In genomic region chr4:110634320-110635154, GRCh38 we compare ENCODE assay signal across 3 cellular contexts.
TF ChIP-seq lines count a peak whose summit lies in the region.

No MANE protein-coding gene starts in this region.

TF ChIP-seq in GM23338, 12 proteins besides CTCF, POLR2A, EP300 and RAD21:
- TF ChIP-seq ZNF462 (CRISPR knock-in tag; IDR thresholded peaks at IDR 0.05): no peak
- TF ChIP-seq EZH2 (IDR thresholded peaks at IDR 0.05; ENCODE audit: low read depth, unreplicated experiment): peak; percentile 54
- TF ChIP-seq ZNF331 (CRISPR knock-in tag; IDR thresholded peaks at IDR 0.05; ENCODE audit: low read depth): no peak

TF ChIP-seq in WTC11, 78 proteins besides CTCF, POLR2A, EP300 and RAD21:
- TF ChIP-seq ATF1 (CRISPR knock-in tag; IDR thresholded peaks at IDR 0.05) (no peak), PREB (CRISPR knock-in tag; IDR thresholded peaks at IDR 0.05; ENCODE audit: borderline replicate concordance) (no peak), JAZF1 (CRISPR knock-in tag; IDR thresholded peaks at IDR 0.05) (no peak), ATF6 (CRISPR knock-in tag; IDR thresholded peaks at IDR 0.05) (no peak), SOX15 (CRISPR knock-in tag; IDR thresholded peaks at IDR 0.05) (no peak), MLX (CRISPR knock-in tag; IDR thresholded peaks at IDR 0.05) (no peak), GTF2I (CRISPR knock-in tag; conservative IDR thresholded peaks at IDR 0.05) (no peak), IRF2 (CRISPR knock-in tag; IDR thresholded peaks at IDR 0.05; ENCODE audit: borderline replicate concordance, low read depth) (no peak), NFATC4 (CRISPR knock-in tag; IDR thresholded peaks at IDR 0.05) (no peak), NFYB (CRISPR knock-in tag; conservative IDR thresholded peaks at IDR 0.05; ENCODE audit: low read depth) (no peak), CREB1 (CRISPR knock-in tag; IDR thresholded peaks at IDR 0.05) (no peak), ELF4 (CRISPR knock-in tag; IDR thresholded peaks at IDR 0.05; ENCODE audit: low read depth) (no peak), ATF2 (CRISPR knock-in tag; IDR thresholded peaks at IDR 0.05; ENCODE audit: borderline replicate concordance, low read depth) (no peak)
- TF ChIP-seq, protein P1, sequence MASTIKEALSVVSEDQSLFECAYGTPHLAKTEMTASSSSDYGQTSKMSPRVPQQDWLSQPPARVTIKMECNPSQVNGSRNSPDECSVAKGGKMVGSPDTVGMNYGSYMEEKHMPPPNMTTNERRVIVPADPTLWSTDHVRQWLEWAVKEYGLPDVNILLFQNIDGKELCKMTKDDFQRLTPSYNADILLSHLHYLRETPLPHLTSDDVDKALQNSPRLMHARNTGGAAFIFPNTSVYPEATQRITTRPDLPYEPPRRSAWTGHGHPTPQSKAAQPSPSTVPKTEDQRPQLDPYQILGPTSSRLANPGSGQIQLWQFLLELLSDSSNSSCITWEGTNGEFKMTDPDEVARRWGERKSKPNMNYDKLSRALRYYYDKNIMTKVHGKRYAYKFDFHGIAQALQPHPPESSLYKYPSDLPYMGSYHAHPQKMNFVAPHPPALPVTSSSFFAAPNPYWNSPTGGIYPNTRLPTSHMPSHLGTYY (CRISPR knock-in tag; IDR thresholded peaks at IDR 0.05): no peak
- TF ChIP-seq, protein P2, sequence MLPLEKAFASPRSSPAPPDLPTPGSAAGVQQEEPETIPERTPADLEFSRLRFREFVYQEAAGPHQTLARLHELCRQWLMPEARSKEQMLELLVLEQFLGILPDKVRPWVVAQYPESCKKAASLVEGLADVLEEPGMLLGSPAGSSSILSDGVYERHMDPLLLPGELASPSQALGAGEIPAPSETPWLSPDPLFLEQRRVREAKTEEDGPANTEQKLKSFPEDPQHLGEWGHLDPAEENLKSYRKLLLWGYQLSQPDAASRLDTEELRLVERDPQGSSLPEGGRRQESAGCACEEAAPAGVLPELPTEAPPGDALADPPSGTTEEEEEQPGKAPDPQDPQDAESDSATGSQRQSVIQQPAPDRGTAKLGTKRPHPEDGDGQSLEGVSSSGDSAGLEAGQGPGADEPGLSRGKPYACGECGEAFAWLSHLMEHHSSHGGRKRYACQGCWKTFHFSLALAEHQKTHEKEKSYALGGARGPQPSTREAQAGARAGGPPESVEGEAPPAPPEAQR (CRISPR knock-in tag; IDR thresholded peaks at IDR 0.05): no peak

TF ChIP-seq in HepG2, 621 proteins besides CTCF, POLR2A, EP300 and RAD21:
- TF ChIP-seq ZEB1 (IDR thresholded peaks at IDR 0.05; ENCODE audit: insufficient replicate concordance, low read depth) (no peak), NR2F1 (CRISPR knock-in tag; IDR thresholded peaks at IDR 0.05) (no peak), ZNF674 (CRISPR knock-in tag; IDR thresholded peaks at IDR 0.05; ENCODE audit: low read depth) (no peak), TOPORS (CRISPR knock-in tag; IDR thresholded peaks at IDR 0.05) (no peak), ZNF883 (CRISPR knock-in tag; IDR thresholded peaks at IDR 0.05; ENCODE audit: not compliant biosample characterization) (no peak), RFX3 (CRISPR knock-in tag; IDR thresholded peaks at IDR 0.05) (no peak), SALL1 (CRISPR knock-in tag; IDR thresholded peaks at IDR 0.05) (no peak), KAT2B (IDR thresholded peaks at IDR 0.05; ENCODE audit: borderline replicate concordance, low read depth, low read length) (no peak), ARNT2 (CRISPR knock-in tag; IDR thresholded peaks at IDR 0.05; ENCODE audit: low read depth) (no peak), ZBTB20 (CRISPR knock-in tag; IDR thresholded peaks at IDR 0.05; ENCODE audit: borderline replicate concordance, low read depth) (no peak), ZHX1 (CRISPR knock-in tag; IDR thresholded peaks at IDR 0.05; ENCODE audit: low read depth) (no peak), PATZ1 (CRISPR knock-in tag; IDR thresholded peaks at IDR 0.05) (no peak), ZNF746 (CRISPR knock-in tag; IDR thresholded peaks at IDR 0.05) (no peak)
- TF ChIP-seq, protein P3, sequence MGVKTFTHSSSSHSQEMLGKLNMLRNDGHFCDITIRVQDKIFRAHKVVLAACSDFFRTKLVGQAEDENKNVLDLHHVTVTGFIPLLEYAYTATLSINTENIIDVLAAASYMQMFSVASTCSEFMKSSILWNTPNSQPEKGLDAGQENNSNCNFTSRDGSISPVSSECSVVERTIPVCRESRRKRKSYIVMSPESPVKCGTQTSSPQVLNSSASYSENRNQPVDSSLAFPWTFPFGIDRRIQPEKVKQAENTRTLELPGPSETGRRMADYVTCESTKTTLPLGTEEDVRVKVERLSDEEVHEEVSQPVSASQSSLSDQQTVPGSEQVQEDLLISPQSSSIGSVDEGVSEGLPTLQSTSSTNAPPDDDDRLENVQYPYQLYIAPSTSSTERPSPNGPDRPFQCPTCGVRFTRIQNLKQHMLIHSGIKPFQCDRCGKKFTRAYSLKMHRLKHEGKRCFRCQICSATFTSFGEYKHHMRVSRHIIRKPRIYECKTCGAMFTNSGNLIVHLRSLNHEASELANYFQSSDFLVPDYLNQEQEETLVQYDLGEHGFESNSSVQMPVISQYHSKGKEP (CRISPR knock-in tag; IDR thresholded peaks at IDR 0.05): no peak
- TF ChIP-seq, protein P4, sequence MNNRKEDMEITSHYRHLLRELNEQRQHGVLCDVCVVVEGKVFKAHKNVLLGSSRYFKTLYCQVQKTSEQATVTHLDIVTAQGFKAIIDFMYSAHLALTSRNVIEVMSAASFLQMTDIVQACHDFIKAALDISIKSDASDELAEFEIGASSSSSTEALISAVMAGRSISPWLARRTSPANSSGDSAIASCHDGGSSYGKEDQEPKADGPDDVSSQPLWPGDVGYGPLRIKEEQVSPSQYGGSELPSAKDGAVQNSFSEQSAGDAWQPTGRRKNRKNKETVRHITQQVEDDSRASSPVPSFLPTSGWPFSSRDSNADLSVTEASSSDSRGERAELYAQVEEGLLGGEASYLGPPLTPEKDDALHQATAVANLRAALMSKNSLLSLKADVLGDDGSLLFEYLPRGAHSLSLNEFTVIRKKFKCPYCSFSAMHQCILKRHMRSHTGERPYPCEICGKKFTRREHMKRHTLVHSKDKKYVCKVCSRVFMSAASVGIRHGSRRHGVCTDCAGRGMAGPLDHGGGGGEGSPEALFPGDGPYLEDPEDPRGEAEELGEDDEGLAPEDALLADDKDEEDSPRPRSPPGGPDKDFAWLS (CRISPR knock-in tag; IDR thresholded peaks at IDR 0.05; ENCODE audit: borderline replicate concordance): no peak
- TF ChIP-seq, protein P5, sequence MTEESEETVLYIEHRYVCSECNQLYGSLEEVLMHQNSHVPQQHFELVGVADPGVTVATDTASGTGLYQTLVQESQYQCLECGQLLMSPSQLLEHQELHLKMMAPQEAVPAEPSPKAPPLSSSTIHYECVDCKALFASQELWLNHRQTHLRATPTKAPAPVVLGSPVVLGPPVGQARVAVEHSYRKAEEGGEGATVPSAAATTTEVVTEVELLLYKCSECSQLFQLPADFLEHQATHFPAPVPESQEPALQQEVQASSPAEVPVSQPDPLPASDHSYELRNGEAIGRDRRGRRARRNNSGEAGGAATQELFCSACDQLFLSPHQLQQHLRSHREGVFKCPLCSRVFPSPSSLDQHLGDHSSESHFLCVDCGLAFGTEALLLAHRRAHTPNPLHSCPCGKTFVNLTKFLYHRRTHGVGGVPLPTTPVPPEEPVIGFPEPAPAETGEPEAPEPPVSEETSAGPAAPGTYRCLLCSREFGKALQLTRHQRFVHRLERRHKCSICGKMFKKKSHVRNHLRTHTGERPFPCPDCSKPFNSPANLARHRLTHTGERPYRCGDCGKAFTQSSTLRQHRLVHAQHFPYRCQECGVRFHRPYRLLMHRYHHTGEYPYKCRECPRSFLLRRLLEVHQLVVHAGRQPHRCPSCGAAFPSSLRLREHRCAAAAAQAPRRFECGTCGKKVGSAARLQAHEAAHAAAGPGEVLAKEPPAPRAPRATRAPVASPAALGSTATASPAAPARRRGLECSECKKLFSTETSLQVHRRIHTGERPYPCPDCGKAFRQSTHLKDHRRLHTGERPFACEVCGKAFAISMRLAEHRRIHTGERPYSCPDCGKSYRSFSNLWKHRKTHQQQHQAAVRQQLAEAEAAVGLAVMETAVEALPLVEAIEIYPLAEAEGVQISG (CRISPR knock-in tag; IDR thresholded peaks at IDR 0.05): no peak
